ENCODE assay signal across 11 cellular contexts in genomic region chr12:71283883-71284282, GRCh38.
"Had no signal": no experiment of that assay in that cellular context is flagged by ENCODE, and none has a peak within 500 bp of the region (broad histone marks: within the 10 kb centered on the region; RNA-seq: fewer than 3 reads in every experiment).

No MANE protein-coding gene starts in this region.

- DNase-seq: GM23248, GOT3, H7, H9, HCEC 1CT, HFFc6 had no signal

- H3K27ac ChIP-seq: GM23248 had no signal

- H3K9me3 ChIP-seq: HAP-1 had no signal

- H3K4me1 ChIP-seq: HAP-1 had no signal

- H3K4me3 ChIP-seq: GM23248, GM23338, HAP-1 had no signal

- H3K4me2 ChIP-seq: GM23338 had no signal

- FAIRE-seq: H1, H54 had no signal

- H3K9ac ChIP-seq: GM23248 had no signal

- H2AFZ ChIP-seq: GM23248, GM23338 had no signal

- ATAC-seq: GM23338, HCT116 had no signal

- H3K36me3 ChIP-seq: HAP-1 had no signal
